Comparison of ENCODE assay signal across 1 cellular context in the genomic region with DNA sequence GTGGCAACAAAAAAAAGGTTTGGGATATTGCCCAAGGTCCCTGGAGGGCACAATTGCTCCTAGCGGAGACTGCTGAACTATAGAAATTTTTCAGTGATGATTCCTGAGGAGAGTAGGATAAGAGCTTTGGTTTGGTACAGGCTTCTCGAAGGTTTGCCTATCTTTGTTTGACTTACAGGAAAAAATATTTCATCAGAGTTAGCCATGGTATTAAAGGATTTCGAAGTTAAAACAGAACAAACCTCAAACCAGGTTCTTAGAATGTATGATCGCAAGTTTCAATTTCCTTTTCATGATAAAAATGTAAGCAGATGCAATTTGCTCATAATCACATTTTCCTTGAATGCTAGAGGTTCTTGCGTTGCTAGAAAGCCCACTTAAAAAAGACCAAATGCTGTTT.
TF ChIP-seq lines count a peak whose summit lies in the region.

No MANE protein-coding gene starts in this region.

TF ChIP-seq in IMR-90, 13 proteins besides CTCF, POLR2A, EP300 and RAD21:
- TF ChIP-seq RFX5 (IDR thresholded peaks at IDR 0.05; ENCODE audit: low read depth, low read length) = no peak
- no peak for TF ChIP-seq SMC3 (IDR thresholded peaks at IDR 0.05; ENCODE audit: low read depth, low read length)
- TF ChIP-seq MAZ (IDR thresholded peaks at IDR 0.05; ENCODE audit: borderline replicate concordance, low read depth, low read length) = no peak
- TF ChIP-seq MAFK (IDR thresholded peaks at IDR 0.05; ENCODE audit: low read depth, low read length) = no peak
TF ChIP-seq in IMR-90: peak in this region for 0.
